ENCODE assay signal across 8 cellular contexts in genomic region chr1:27724961-27725373, GRCh38. TPM values are rescaled to one million over a fixed set of nuclear protein-coding genes. Genes with fewer than 3 reads are reported as not detected.
A peak's percentile ranks its signal among the peaks of the same experiment; 100 is the strongest.
DNase-seq lines count a peak whose midpoint lies in the region; ATAC-seq and TF ChIP-seq lines count a peak whose summit lies in the region.

No MANE protein-coding gene starts in this region.

- H3K4me1 Mint-ChIP-seq in H9: peaks cover 10 to 16% of the 10 kb centered on the region in 2 experiments

- no peak overlapping the region for H2AK5ac ChIP-seq in H9 (ENCODE audit: insufficient read length, low read length)

- H3K36me3 Mint-ChIP-seq in H9 (ENCODE audit: insufficient read depth in 1 of 3, low read depth in 3 of 3): peaks cover 1 to 10% (median 9%) of the 10 kb centered on the region in 3 experiments; a peak in 6 of 7 replicates

- peak overlapping the region; percentile 2 for H3T11ph ChIP-seq in H9 (ENCODE audit: low read length)

- no peaks in the 10 kb centered on the region for H3K9me3 ChIP-seq in A673 (ENCODE audit: low read depth, low read length, poor library complexity, severe bottlenecking)
- H3K9me3 ChIP-seq in H9 (ENCODE audit: control insufficient read depth, low read depth, low read length): no peaks in the 10 kb centered on the region
- H3K9me3 ChIP-seq in muscle layer of duodenum (ENCODE audit: control insufficient read depth in 1 of 2, low read length in 2 of 2): no peaks in the 10 kb centered on the region

- H3K14ac ChIP-seq in H9 (ENCODE audit: insufficient read depth, low read length): peak overlapping the region; percentile 92; the same call in 1 of the 2 replicates

- H4K8ac ChIP-seq in H9 (replicated peaks; ENCODE audit: insufficient read length, low read depth, low read length): no peak overlapping the region

- no peaks in the 10 kb centered on the region for H4K20me1 ChIP-seq in H9 (ENCODE audit: control insufficient read depth, insufficient read depth, insufficient read length)

- no peak overlapping the region for H2BK15ac ChIP-seq in H9 (ENCODE audit: low read depth, low read length)

- peaks cover 8% of the 10 kb centered on the region for H3K4me1 ChIP-seq in A673 (ENCODE audit: insufficient read depth, low read length, poor library complexity, severe bottlenecking)
- no peaks in the 10 kb centered on the region for H3K4me1 ChIP-seq in H9 (ENCODE audit: insufficient read depth, low read length)
- peaks cover 3 to 9% of the 10 kb centered on the region in 2 donors for H3K4me1 ChIP-seq in muscle layer of duodenum (ENCODE audit: control insufficient read depth in 1 of 2, insufficient read depth in 2 of 2, low read length in 2 of 2)

- H4K91ac ChIP-seq in H9 (ENCODE audit: insufficient read length, low read depth, low read length): no peak overlapping the region

- no peak for ATAC-seq in HG03521 (IDR thresholded peaks at IDR 0.05; ENCODE audit: unreplicated experiment)
- ATAC-seq in HG02970 (IDR thresholded peaks at IDR 0.05; ENCODE audit: low FRiP score, unreplicated experiment): no peak

- peak overlapping the region; percentile 75 to 98 (median 94); a peak in 4 of 7 replicates for H3K27ac Mint-ChIP-seq in H9

- H3K79me2 ChIP-seq in H9 (ENCODE audit: insufficient read depth, low read length): no peaks in the 10 kb centered on the region

- DNase-seq in A673 (ENCODE audit: low spot score) (peak; percentile 54), H9 (peak; percentile 85), OCI-M2 (lab: John Stamatoyannopoulos, UW; ENCODE audit: unreplicated experiment) (peak; percentile 27), ecto neural progenitor cell (ENCODE audit: low spot score) (peak; percentile 61), SHP77 treated with DMSO at 0.1 percent for 48 hours (lab: John Stamatoyannopoulos, UW) (no peak)

- intact Hi-C loops in A673 (cut with micrococcal nuclease; ENCODE audit: unreplicated experiment): no loop called here

- peak overlapping the region; percentile 94 for H3K18ac ChIP-seq in H9 (ENCODE audit: insufficient read length, low read depth, low read length)

- H2BK20ac ChIP-seq in H9 (ENCODE audit: low read depth, low read length, poor library complexity, severe bottlenecking): peak overlapping the region; percentile 0

- peaks cover 8% of the 10 kb centered on the region for H3K27me3 Mint-ChIP-seq in H9 (ENCODE audit: low read depth)

- H3K9me3 Mint-ChIP-seq in H9: no peaks in the 10 kb centered on the region; a peak in 1 of 5 replicates

- no peaks in the 10 kb centered on the region for H3K79me1 ChIP-seq in H9 (ENCODE audit: insufficient read depth, low read depth, low read length, poor library complexity, severe bottlenecking)

- TF ChIP-seq CTCF in A673 (conservative IDR thresholded peaks at IDR 0.05; ENCODE audit: low read depth, low read length): no peak
- no peak for TF ChIP-seq CTCF in H9 (conservative IDR thresholded peaks at IDR 0.05)

- no peak overlapping the region; the same call in 1 of the 2 replicates for H3K4ac ChIP-seq in H9 (ENCODE audit: low read depth, low read length)

- POLR2A ChIA-PET in A673 (lab: Charles Lee; ENCODE audit: low non-redundant PET): interaction anchor here (0.6 to 1.0 kb wide), 4 partner anchors 48 to 570 kb away, joined by 4 to 9 read pairs (median 6); partner anchors contain the start of genes PPP1R8, SLC9A1 and STX12

- peaks cover 6% of the 10 kb centered on the region for H3K23me2 ChIP-seq in H9 (ENCODE audit: insufficient read length, low read depth, low read length, poor library complexity, severe bottlenecking)

- no peaks in the 10 kb centered on the region for H3K27me3 ChIP-seq in A673 (replicated peaks; ENCODE audit: insufficient read depth, low read depth, low read length, poor library complexity)
- no peaks in the 10 kb centered on the region for H3K27me3 ChIP-seq in H9 (ENCODE audit: insufficient read depth, low read length)
- no peaks in the 10 kb centered on the region for H3K27me3 ChIP-seq in muscle layer of duodenum (ENCODE audit: low read depth, low read length)

- H3K23ac ChIP-seq in H9 (ENCODE audit: insufficient read length, low read depth, low read length): no peak overlapping the region

- CTCF ChIA-PET in A673 (lab: Charles Lee): interaction anchor here (0.5 to 1.7 kb wide), 5 partner anchors 23 to 74 kb away, joined by 5 to 11 read pairs (median 8); partner anchors contain the start of genes IFI6 and STX12

- H3K4me3 ChIP-seq in A673 (ENCODE audit: low read depth, low read length, poor library complexity, severe bottlenecking): peak overlapping the region; percentile 99
- peak overlapping the region; percentile 54 to 63 for H3K4me3 ChIP-seq in muscle layer of duodenum (ENCODE audit: low read depth in 1 of 2, low read length in 2 of 2)

- peak overlapping the region; percentile 85 for H3K27ac ChIP-seq in A673 (ENCODE audit: low read depth, low read length, poor library complexity, severe bottlenecking)
- no peak overlapping the region for H3K27ac ChIP-seq in H9 (ENCODE audit: insufficient read length, low read depth, low read length)
- H3K27ac ChIP-seq in muscle layer of duodenum (ENCODE audit: low read length): peak overlapping the region; percentile 82

- peak overlapping the region; percentile 80 for H2BK120ac ChIP-seq in H9 (ENCODE audit: low read depth, low read length, poor library complexity, severe bottlenecking)

- BruUV-seq in A673 (replicated peaks; lab: Mats Ljungman, UMichigan): TSS peak; percentile 95

- H2BK12ac ChIP-seq in H9 (ENCODE audit: insufficient read length, low read depth, low read length): no peak overlapping the region

- no peak overlapping the region for H3K56ac ChIP-seq in H9 (ENCODE audit: insufficient read length, low read depth, low read length)

- WGBS in H9 (ENCODE audit: extremely low coverage, insufficient read length, low lambda C conversion rate): no CpG with 5 or more reads among the region's 9 CpGs

- H3K4me2 ChIP-seq in H9 (ENCODE audit: insufficient read depth, insufficient read length, low read length): peak overlapping the region; percentile 13

- H3K4me3 Mint-ChIP-seq in H9: peak overlapping the region; percentile 53 to 74

- no peak overlapping the region for H4K5ac ChIP-seq in H9 (ENCODE audit: insufficient read length, low read depth, low read length)

- no peak overlapping the region for H2BK5ac ChIP-seq in H9 (ENCODE audit: insufficient read length, low read length)

- no peaks in the 10 kb centered on the region for H3K36me3 ChIP-seq in A673 (ENCODE audit: insufficient read depth, low read length, poor library complexity, severe bottlenecking)
- H3K36me3 ChIP-seq in muscle layer of duodenum (ENCODE audit: control insufficient read depth in 1 of 2, insufficient read depth in 2 of 2, low read length in 2 of 2): no peaks in the 10 kb centered on the region

- no peak overlapping the region for H3K9ac ChIP-seq in H9 (ENCODE audit: extremely low read depth, insufficient read length, low read length)

- no peak overlapping the region for H2AFZ ChIP-seq in H9 (ENCODE audit: low read length)

RNA-seq across cellular contexts. Expression of gene FAM76A, which starts 0.8 kb away (rescaled TPM):
- 15.6 and 17.9 TPM in 2 replicates for total RNA-seq in A673 (2021)
- 10.6 and 12.3 TPM in 2 replicates for total RNA-seq in H9 (2021)

RNA-seq across cellular contexts. Expression of gene STX12, which starts 48.1 kb away (rescaled TPM):
- total RNA-seq in A673 (2021): 22.5 and 24.5 TPM in 2 replicates
- total RNA-seq in H9 (2021): 9.9 and 10.6 TPM in 2 replicates

RNA-seq across cellular contexts. Expression of gene IFI6, which starts 53.0 kb away (rescaled TPM):
- total RNA-seq in A673 (2021) (18.7 and 19.4 TPM in 2 replicates), H9 (2021) (4.3 and 6.4 TPM in 2 replicates)
